Comparison of ENCODE assay signal across 1 cellular context in the genomic region with DNA sequence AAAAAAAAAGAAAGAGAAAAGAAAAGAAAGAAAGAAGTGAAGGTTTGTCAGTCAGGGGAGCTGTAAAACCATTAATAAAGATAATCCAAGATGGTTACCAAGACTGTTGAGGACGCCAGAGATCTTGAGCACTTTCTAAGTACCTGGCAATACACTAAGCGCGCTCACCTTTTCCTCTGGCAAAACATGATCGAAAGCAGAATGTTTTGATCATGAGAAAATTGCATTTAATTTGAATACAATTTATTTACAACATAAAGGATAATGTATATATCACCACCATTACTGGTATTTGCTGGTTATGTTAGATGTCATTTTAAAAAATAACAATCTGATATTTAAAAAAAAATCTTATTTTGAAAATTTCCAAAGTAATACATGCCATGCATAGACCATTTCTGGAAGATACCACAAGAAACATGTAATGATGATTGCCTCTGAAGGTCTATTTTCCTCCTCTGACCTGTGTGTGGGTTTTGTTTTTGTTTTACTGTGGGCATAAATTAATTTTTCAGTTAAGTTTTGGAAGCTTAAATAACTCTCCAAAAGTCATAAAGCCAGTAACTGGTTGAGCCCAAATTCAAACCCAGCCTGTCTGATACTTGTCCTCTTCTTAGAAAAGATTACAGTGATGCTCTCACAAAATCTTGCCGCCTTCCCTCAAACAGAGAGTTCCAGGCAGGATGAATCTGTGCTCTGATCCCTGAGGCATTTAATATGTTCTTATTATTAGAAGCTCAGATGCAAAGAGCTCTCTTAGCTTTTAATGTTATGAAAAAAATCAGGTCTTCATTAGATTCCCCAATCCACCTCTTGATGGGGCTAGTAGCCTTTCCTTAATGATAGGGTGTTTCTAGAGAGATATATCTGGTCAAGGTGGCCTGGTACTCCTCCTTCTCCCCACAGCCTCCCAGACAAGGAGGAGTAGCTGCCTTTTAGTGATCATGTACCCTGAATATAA.
TF ChIP-seq lines count a peak whose summit lies in the region.

No MANE protein-coding gene starts in this region.

TF ChIP-seq in liver, 16 proteins besides CTCF, POLR2A, EP300 and RAD21 (continued from another document):
- TF ChIP-seq, protein P1, sequence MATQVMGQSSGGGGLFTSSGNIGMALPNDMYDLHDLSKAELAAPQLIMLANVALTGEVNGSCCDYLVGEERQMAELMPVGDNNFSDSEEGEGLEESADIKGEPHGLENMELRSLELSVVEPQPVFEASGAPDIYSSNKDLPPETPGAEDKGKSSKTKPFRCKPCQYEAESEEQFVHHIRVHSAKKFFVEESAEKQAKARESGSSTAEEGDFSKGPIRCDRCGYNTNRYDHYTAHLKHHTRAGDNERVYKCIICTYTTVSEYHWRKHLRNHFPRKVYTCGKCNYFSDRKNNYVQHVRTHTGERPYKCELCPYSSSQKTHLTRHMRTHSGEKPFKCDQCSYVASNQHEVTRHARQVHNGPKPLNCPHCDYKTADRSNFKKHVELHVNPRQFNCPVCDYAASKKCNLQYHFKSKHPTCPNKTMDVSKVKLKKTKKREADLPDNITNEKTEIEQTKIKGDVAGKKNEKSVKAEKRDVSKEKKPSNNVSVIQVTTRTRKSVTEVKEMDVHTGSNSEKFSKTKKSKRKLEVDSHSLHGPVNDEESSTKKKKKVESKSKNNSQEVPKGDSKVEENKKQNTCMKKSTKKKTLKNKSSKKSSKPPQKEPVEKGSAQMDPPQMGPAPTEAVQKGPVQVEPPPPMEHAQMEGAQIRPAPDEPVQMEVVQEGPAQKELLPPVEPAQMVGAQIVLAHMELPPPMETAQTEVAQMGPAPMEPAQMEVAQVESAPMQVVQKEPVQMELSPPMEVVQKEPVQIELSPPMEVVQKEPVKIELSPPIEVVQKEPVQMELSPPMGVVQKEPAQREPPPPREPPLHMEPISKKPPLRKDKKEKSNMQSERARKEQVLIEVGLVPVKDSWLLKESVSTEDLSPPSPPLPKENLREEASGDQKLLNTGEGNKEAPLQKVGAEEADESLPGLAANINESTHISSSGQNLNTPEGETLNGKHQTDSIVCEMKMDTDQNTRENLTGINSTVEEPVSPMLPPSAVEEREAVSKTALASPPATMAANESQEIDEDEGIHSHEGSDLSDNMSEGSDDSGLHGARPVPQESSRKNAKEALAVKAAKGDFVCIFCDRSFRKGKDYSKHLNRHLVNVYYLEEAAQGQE (IDR thresholded peaks at IDR 0.05), result no peak
- no peak for TF ChIP-seq TAF1 (conservative IDR thresholded peaks at IDR 0.05)
- TF ChIP-seq GABPA (IDR thresholded peaks at IDR 0.05 in 1 of 2, conservative IDR thresholded peaks at IDR 0.05 in 1 of 2), result no peak
- no peak for TF ChIP-seq FOXA2 (IDR thresholded peaks at IDR 0.05)
